14 cellular contexts compared by ENCODE assay signal in genomic region chr19:5186293-5187050, GRCh38.
DNase-seq lines count a peak whose midpoint lies in the region; FAIRE-seq and TF ChIP-seq lines count a peak whose summit lies in the region.
"Had no signal": no experiment of that assay in that cellular context is flagged by ENCODE, and none has a peak within 500 bp of the region (broad histone marks: within the 10 kb centered on the region; RNA-seq: fewer than 3 reads in every experiment).

No MANE protein-coding gene starts in this region.

- H3K4me3 Mint-ChIP-seq in neural progenitor cell: no peak overlapping the region
- no peak overlapping the region for H3K4me3 Mint-ChIP-seq in activated T-cell treated with anti-CD3 and anti-CD28 coated beads, Interleukin-2, amount 50 U/mL, for 24 hours
- H3K4me3 Mint-ChIP-seq: activated CD4-positive, alpha-beta memory T cell treated with anti-CD3 and anti-CD28 coated beads, Interleukin-2, amount 10 ng/mL, durations not matched to agents 7 days and 5 days; activated T-helper 17 cell treated with anti-CD3 and anti-CD28 coated beads, Interleukin-2, amount 50 U/mL, for 72 hours; CD4-positive, alpha-beta T cell had no signal

- H3F3A ChIP-seq in neural progenitor cell (ENCODE audit: low read depth): peaks cover 20% of the 10 kb centered on the region

- H3K36me3 ChIP-seq in neural progenitor cell: no peaks in the 10 kb centered on the region

- in situ Hi-C loops in KBM-7 (cut with MboI; ENCODE audit: low pct_unique_long_range_greater_than_20kb, low sequenced_read_pairs): no loop called here

- peaks cover 13% of the 10 kb centered on the region for H3K4me1 ChIP-seq in neural progenitor cell

- no peaks in the 10 kb centered on the region for H3K9me3 Mint-ChIP-seq in neural progenitor cell
- peaks cover 3% of the 10 kb centered on the region for H3K9me3 Mint-ChIP-seq in activated T-cell treated with anti-CD3 and anti-CD28 coated beads, Interleukin-2, amount 50 U/mL, for 24 hours
- H3K9me3 Mint-ChIP-seq: activated T-helper 17 cell treated with anti-CD3 and anti-CD28 coated beads, Interleukin-2, amount 50 U/mL, for 72 hours; CD4-positive, alpha-beta T cell had no signal

- DNase-seq in AG20443 (ENCODE audit: low spot score) (peak; percentile 90), HT1080 (ENCODE audit: low read depth) (peak; percentile 10), cardiac fibroblast (ENCODE audit: low read depth in 2 of 2) (peak; percentile 49 to 65), neural progenitor cell (ENCODE audit: low spot score) (no peak), KBM-7 (no peak), GM12891 (ENCODE audit: insufficient read length, low spot score) (no peak), NCI-H187 treated with DMSO at 0.1 percent for 48 hours (lab: John Stamatoyannopoulos, UW) (no peak)
- no peak for DNase-seq in activated T-cell treated with anti-CD3 and anti-CD28 coated beads, Interleukin-2, amount 50 U/mL, for 24 hours
- DNase-seq: activated CD4-positive, alpha-beta memory T cell treated with anti-CD3 and anti-CD28 coated beads, Interleukin-2, amount 10 ng/mL, durations not matched to agents 7 days and 5 days; CD4-positive, alpha-beta T cell; DND-41; midbrain; NCI-H1105 treated with DMSO at 0.1 percent for 48 hours had no signal

- peaks cover 20% of the 10 kb centered on the region for H3K4me1 Mint-ChIP-seq in neural progenitor cell
- peaks cover 2% of the 10 kb centered on the region for H3K4me1 Mint-ChIP-seq in activated T-cell treated with anti-CD3 and anti-CD28 coated beads, Interleukin-2, amount 50 U/mL, for 24 hours (ENCODE audit: low read depth)
- H3K4me1 Mint-ChIP-seq: activated CD4-positive, alpha-beta memory T cell treated with anti-CD3 and anti-CD28 coated beads, Interleukin-2, amount 10 ng/mL, durations not matched to agents 7 days and 5 days; activated T-helper 17 cell treated with anti-CD3 and anti-CD28 coated beads, Interleukin-2, amount 50 U/mL, for 72 hours had no signal

- no peak overlapping the region for H3K9ac ChIP-seq in neural progenitor cell

- H3K27ac Mint-ChIP-seq in neural progenitor cell: peak overlapping the region; percentile 58
- H3K27ac Mint-ChIP-seq in activated T-cell treated with anti-CD3 and anti-CD28 coated beads, Interleukin-2, amount 50 U/mL, for 24 hours: no peak overlapping the region
- H3K27ac Mint-ChIP-seq: activated CD4-positive, alpha-beta memory T cell treated with anti-CD3 and anti-CD28 coated beads, Interleukin-2, amount 10 ng/mL, durations not matched to agents 7 days and 5 days; activated T-helper 17 cell treated with anti-CD3 and anti-CD28 coated beads, Interleukin-2, amount 50 U/mL, for 72 hours; CD4-positive, alpha-beta T cell had no signal

- H4K20me1 ChIP-seq in neural progenitor cell (ENCODE audit: low read depth): no peaks in the 10 kb centered on the region

- peaks cover 3% of the 10 kb centered on the region for H3K36me3 Mint-ChIP-seq in neural progenitor cell
- H3K36me3 Mint-ChIP-seq in activated T-cell treated with anti-CD3 and anti-CD28 coated beads, Interleukin-2, amount 50 U/mL, for 24 hours (ENCODE audit: low read depth): no peaks in the 10 kb centered on the region

- H3K4me2 ChIP-seq in neural progenitor cell: no peak overlapping the region

- H3K27me3 Mint-ChIP-seq in neural progenitor cell (ENCODE audit: insufficient read depth, low read depth): peaks cover 8% of the 10 kb centered on the region
- H3K27me3 Mint-ChIP-seq in activated T-cell treated with anti-CD3 and anti-CD28 coated beads, Interleukin-2, amount 50 U/mL, for 24 hours: peaks cover 3% of the 10 kb centered on the region
- H3K27me3 Mint-ChIP-seq: activated CD4-positive, alpha-beta memory T cell treated with anti-CD3 and anti-CD28 coated beads, Interleukin-2, amount 10 ng/mL, durations not matched to agents 7 days and 5 days had no signal

- H2AFZ ChIP-seq in neural progenitor cell (replicated peaks): no peak overlapping the region

- H3K9me3 ChIP-seq in neural progenitor cell (ENCODE audit: low read depth): no peaks in the 10 kb centered on the region

- no peaks in the 10 kb centered on the region for H3K27me3 ChIP-seq in neural progenitor cell

- TF ChIP-seq CTCF in cardiac fibroblast (IDR thresholded peaks at IDR 0.05; ENCODE audit: low read depth, low read length) (no peak), neural progenitor cell (IDR thresholded peaks at IDR 0.05) (no peak)

- TF ChIP-seq POLR2A in GM12891 (IDR thresholded peaks at IDR 0.05; ENCODE audit: low read depth, low read length): no peak

- H3K4me3 ChIP-seq in cardiac fibroblast (replicated peaks in 1 of 2; ENCODE audit: low read depth in 2 of 2, low read length in 2 of 2): no peak overlapping the region
- H3K4me3 ChIP-seq in neural progenitor cell: no peak overlapping the region

- no peak overlapping the region for H3K27ac ChIP-seq in neural progenitor cell

- FAIRE-seq in GM12891 (lab: Jason Lieb, UNC): no peak

- H3K79me2 ChIP-seq in neural progenitor cell (ENCODE audit: low read depth): no peaks in the 10 kb centered on the region

TF ChIP-seq in GM12891, 5 proteins besides CTCF, POLR2A, EP300 and RAD21:
- TF ChIP-seq TAF1 (IDR thresholded peaks at IDR 0.05; ENCODE audit: low read depth, low read length): no peak
- TF ChIP-seq POLR2AphosphoS5 (IDR thresholded peaks at IDR 0.05; ENCODE audit: low read depth, low read length): no peak
- TF ChIP-seq SPI1 (IDR thresholded peaks at IDR 0.05; ENCODE audit: low read depth, low read length): no peak
- TF ChIP-seq PAX5 (IDR thresholded peaks at IDR 0.05; ENCODE audit: insufficient read depth, low read length, severe bottlenecking): no peak
- TF ChIP-seq POU2F2 (IDR thresholded peaks at IDR 0.05; ENCODE audit: low read depth, low read length): no peak

Comparison
In these comparisons a context has a peak if more than half of its experiments do, and no peak if none do; other contexts are left out.
1. DNase-seq: peak in AG20443 (single experiment), HT1080 (single experiment) and cardiac fibroblast (2 of 2); none in neural progenitor cell (single experiment), activated T-cell treated with anti-CD3 and anti-CD28 coated beads, Interleukin-2, amount 50 U/mL, for 24 hours (single experiment), KBM-7 (single experiment), GM12891 (single experiment) and NCI-H187 treated with DMSO at 0.1 percent for 48 hours (single experiment).